In genomic region chr2:126876631-126877030, GRCh38 we compare ENCODE assay signal across 35 cellular contexts. TPM values are rescaled to one million over a fixed set of nuclear protein-coding genes. Genes with fewer than 3 reads are reported as not detected.
"Had no signal": no experiment of that assay in that cellular context is flagged by ENCODE, and none has a peak within 500 bp of the region (broad histone marks: within the 10 kb centered on the region; RNA-seq: fewer than 3 reads in every experiment).

No MANE protein-coding gene starts in this region.

- H3K4me1 ChIP-seq: SJCRH30 had no signal

- H3K36me3 ChIP-seq: brain microvascular endothelial cell, cardiac muscle cell, SJCRH30, WERI-Rb-1 had no signal

- ATAC-seq: activated CD8-positive, alpha-beta T cell treated with anti-CD3 and anti-CD28 coated beads, Interleukin-2, amount 10 ng/mL, durations not matched to agents 7 days and 5 days; K562 had no signal

- DNase-seq: activated CD4-positive, alpha-beta T cell treated with anti-CD3 and anti-CD28 coated beads, Interleukin-2, amount 10 ng/mL, durations not matched to agents 24 days and 14 days; activated CD4-positive, alpha-beta T cell treated with anti-CD3 and anti-CD28 coated beads, Interleukin-2, amount 50 U/mL, for 48 hours; activated CD8-positive, alpha-beta memory T cell treated with anti-CD3 and anti-CD28 coated beads, Interleukin-2, amount 50 U/mL, for 4 hours; activated CD8-positive, alpha-beta T cell treated with anti-CD3 and anti-CD28 coated beads, Interleukin-2, amount 10 ng/mL, durations not matched to agents 7 days and 5 days; activated effector memory CD4-positive, alpha-beta T cell treated with Interleukin-2 at 50 U/mL for 16 hours; activated naive CD4-positive, alpha-beta T cell; activated naive CD4-positive, alpha-beta T cell treated with anti-CD3 and anti-CD28 coated beads, Interleukin-2, amount 50 U/mL, for 16 hours; activated naive CD8-positive, alpha-beta T cell treated with anti-CD3 and anti-CD28 coated beads for 36 hours; activated T-cell treated with anti-CD3 and anti-CD28 coated beads, Interleukin-2, amount 50 U/mL, for 48 hours; amniotic stem cell; aorta; brain microvascular endothelial cell; NCI-H1092 treated with DMSO at 0.1 percent for 48 hours; NCI-H1417; NCI-H146; NCI-H187; NCI-H2029 treated with DMSO at 0.1 percent for 48 hours; NCI-H2107; NCI-H2171; NCI-H510A; NCI-H526; NCI-H748 treated with DMSO at 0.1 percent for 48 hours; NK-92 treated with Interleukin-12 subunit alpha and Interleukin-12 subunit beta, amount 100 ng/mL, for 24 hours; PC-9; SHP77; SJCRH30; T1000; WERI-Rb-1 had no signal

- H3K4me3 ChIP-seq: cardiac muscle cell, K562, PC-9, SJCRH30, SK-N-MC had no signal

- H3K27ac ChIP-seq: brain microvascular endothelial cell, cardiac muscle cell, PC-9, SJCRH30, SK-N-MC, WERI-Rb-1 had no signal

- H3K9me3 ChIP-seq: SJCRH30 had no signal

- FAIRE-seq: K562, RCC 7860 had no signal

- H3K27me3 ChIP-seq: brain microvascular endothelial cell, cardiac muscle cell, SJCRH30 had no signal

RNA-seq across cellular contexts. Expression of gene TEX51, which starts 22.1 kb away (rescaled TPM):
- total RNA-seq: activated CD4-positive, alpha-beta T cell treated with anti-CD3 and anti-CD28 coated beads, Interleukin-2, amount 10 ng/mL, durations not matched to agents 24 days and 14 days; activated CD8-positive, alpha-beta T cell treated with anti-CD3 and anti-CD28 coated beads, Interleukin-2, amount 10 ng/mL, durations not matched to agents 7 days and 5 days; activated naive CD8-positive, alpha-beta T cell treated with anti-CD3 and anti-CD28 coated beads for 36 hours; aorta; cardiac muscle cell; K562; M059J; PC-9; SJCRH30; T-helper 1 cell treated with Interleukin-12 subunit alpha and Interleukin-12 subunit beta and Interleukin-4 antibody, amounts not matched to agents 30 ng/mL and 1 ng/mL, for 36 hours; T-helper 2 cell treated with Interferon-gamma antibody and Interleukin-4, amounts not matched to agents 100 ng/mL and 5 ng/mL, for 36 hours had no signal
